18 cellular contexts compared by ENCODE assay signal in genomic region chr6:6771964-6772363, GRCh38.
"Had no signal": no experiment of that assay in that cellular context is flagged by ENCODE, and none has a peak within 500 bp of the region (broad histone marks: within the 10 kb centered on the region; RNA-seq: fewer than 3 reads in every experiment).

No MANE protein-coding gene starts in this region.

- DNase-seq: activated CD4-positive, alpha-beta memory T cell treated with anti-CD3 and anti-CD28 coated beads for 36 hours; activated CD4-positive, alpha-beta T cell treated with anti-CD3 and anti-CD28 coated beads, Interleukin-2, amount 10 ng/mL, durations not matched to agents 7 days and 5 days; activated CD4-positive, CD25-positive, alpha-beta regulatory T cell; activated CD8-positive, alpha-beta memory T cell treated with anti-CD3 and anti-CD28 coated beads for 24 hours; activated effector memory CD4-positive, alpha-beta T cell treated with anti-CD3 and anti-CD28 coated beads, Interleukin-2, amount 50 U/mL, for 16 hours; activated naive CD4-positive, alpha-beta T cell treated with anti-CD3 and anti-CD28 coated beads for 36 hours; activated naive CD8-positive, alpha-beta T cell treated with anti-CD3 and anti-CD28 coated beads for 36 hours; activated T-cell treated with anti-CD3 and anti-CD28 coated beads, Interleukin-2, amount 50 U/mL, for 4 hours; caudate nucleus; NCI-H1092; NCI-H1417; NCI-H1930; NCI-H446; SHP77 treated with DMSO at 0.1 percent for 48 hours; T-helper 17 cell; T-helper 9 cell had no signal

- H3K36me3 Mint-ChIP-seq: activated CD4-positive, alpha-beta memory T cell treated with anti-CD3 and anti-CD28 coated beads for 36 hours; activated naive CD8-positive, alpha-beta T cell treated with anti-CD3 and anti-CD28 coated beads for 36 hours had no signal

- H3K9ac ChIP-seq: KMS-11 had no signal

- H3K27ac ChIP-seq: KMS-11 had no signal

- H3K4me3 Mint-ChIP-seq: activated CD4-positive, alpha-beta memory T cell treated with anti-CD3 and anti-CD28 coated beads for 36 hours; activated CD4-positive, alpha-beta T cell treated with anti-CD3 and anti-CD28 coated beads, Interleukin-2, amount 10 ng/mL, durations not matched to agents 7 days and 5 days; activated naive CD4-positive, alpha-beta T cell treated with anti-CD3 and anti-CD28 coated beads for 36 hours; activated naive CD8-positive, alpha-beta T cell treated with anti-CD3 and anti-CD28 coated beads for 36 hours; activated T-cell treated with anti-CD3 and anti-CD28 coated beads, Interleukin-2, amount 50 U/mL, for 4 hours; T-helper 17 cell had no signal

- H3K9me3 Mint-ChIP-seq: activated CD4-positive, alpha-beta memory T cell treated with anti-CD3 and anti-CD28 coated beads for 36 hours; activated naive CD4-positive, alpha-beta T cell treated with anti-CD3 and anti-CD28 coated beads for 36 hours had no signal

- H3K27ac Mint-ChIP-seq: activated CD4-positive, alpha-beta memory T cell treated with anti-CD3 and anti-CD28 coated beads for 36 hours; activated CD4-positive, alpha-beta T cell treated with anti-CD3 and anti-CD28 coated beads, Interleukin-2, amount 10 ng/mL, durations not matched to agents 7 days and 5 days; activated naive CD4-positive, alpha-beta T cell treated with anti-CD3 and anti-CD28 coated beads for 36 hours; activated naive CD8-positive, alpha-beta T cell treated with anti-CD3 and anti-CD28 coated beads for 36 hours; T-helper 17 cell had no signal

- H3K4me2 ChIP-seq: KMS-11 had no signal

- H3K4me1 Mint-ChIP-seq: activated CD4-positive, alpha-beta T cell treated with anti-CD3 and anti-CD28 coated beads, Interleukin-2, amount 10 ng/mL, durations not matched to agents 7 days and 5 days; activated naive CD8-positive, alpha-beta T cell treated with anti-CD3 and anti-CD28 coated beads for 36 hours; T-helper 17 cell had no signal

- ATAC-seq: activated T-cell treated with anti-CD3 and anti-CD28 coated beads, Interleukin-2, amount 50 U/mL, for 4 hours; PC-3; T-helper 17 cell had no signal
